ENCODE assay signal across 8 cellular contexts in genomic region chr6:52574709-52575489, GRCh38. TPM values are rescaled to one million over a fixed set of nuclear protein-coding genes. Genes with fewer than 3 reads are reported as not detected.
DNase-seq lines count a peak whose midpoint lies in the region; ATAC-seq and TF ChIP-seq lines count a peak whose summit lies in the region.

No MANE protein-coding gene starts in this region.

- TF ChIP-seq POLR2A in erythroblast (IDR thresholded peaks at IDR 0.05; ENCODE audit: low read length) = no peak
- TF ChIP-seq POLR2A in sigmoid colon (IDR thresholded peaks at IDR 0.05) = no peak

- no peaks in the 10 kb centered on the region for H3K9me3 Mint-ChIP-seq in CD8-positive, alpha-beta T cell
- no peaks in the 10 kb centered on the region for H3K9me3 Mint-ChIP-seq in IgD-negative memory B cell
- H3K9me3 Mint-ChIP-seq in activated CD4-positive, alpha-beta memory T cell treated with anti-CD3 and anti-CD28 coated beads, Interleukin-2, amount 10 ng/mL, durations not matched to agents 7 days and 5 days = no peaks in the 10 kb centered on the region

- peak overlapping the region; percentile 87 for H3K4me3 Mint-ChIP-seq in CD8-positive, alpha-beta T cell
- H3K4me3 Mint-ChIP-seq in IgD-negative memory B cell = peak overlapping the region; percentile 84 to 99 (median 91)
- peak overlapping the region; percentile 64 for H3K4me3 Mint-ChIP-seq in activated CD4-positive, alpha-beta memory T cell treated with anti-CD3 and anti-CD28 coated beads, Interleukin-2, amount 10 ng/mL, durations not matched to agents 7 days and 5 days

- H3K36me3 ChIP-seq in CD8-positive, alpha-beta T cell (ENCODE audit: insufficient read depth, low read length) = no peaks in the 10 kb centered on the region
- H3K36me3 ChIP-seq in sigmoid colon = no peaks in the 10 kb centered on the region

- peaks cover 44% of the 10 kb centered on the region for H3K4me1 ChIP-seq in CD8-positive, alpha-beta T cell (ENCODE audit: insufficient read depth, low read length)
- peaks cover 0 to 72% (median 63%) of the 10 kb centered on the region in 4 donors for H3K4me1 ChIP-seq in sigmoid colon

- no peak for TF ChIP-seq EP300 in sigmoid colon (IDR thresholded peaks at IDR 0.05)

- H3K36me3 Mint-ChIP-seq in CD8-positive, alpha-beta T cell = peaks cover 4% of the 10 kb centered on the region
- peaks cover 2% of the 10 kb centered on the region for H3K36me3 Mint-ChIP-seq in IgD-negative memory B cell
- no peaks in the 10 kb centered on the region for H3K36me3 Mint-ChIP-seq in activated CD4-positive, alpha-beta memory T cell treated with anti-CD3 and anti-CD28 coated beads, Interleukin-2, amount 10 ng/mL, durations not matched to agents 7 days and 5 days (ENCODE audit: low read depth)

- H3K27me3 ChIP-seq in CD8-positive, alpha-beta T cell (ENCODE audit: insufficient read depth, low read length) = no peaks in the 10 kb centered on the region
- H3K27me3 ChIP-seq in sigmoid colon = no peaks in the 10 kb centered on the region

- peaks cover 57% of the 10 kb centered on the region for H3K4me1 Mint-ChIP-seq in CD8-positive, alpha-beta T cell (ENCODE audit: low read depth)
- peaks cover 44 to 59% (median 54%) of the 10 kb centered on the region in 3 donors for H3K4me1 Mint-ChIP-seq in IgD-negative memory B cell
- peaks cover 40% of the 10 kb centered on the region for H3K4me1 Mint-ChIP-seq in activated CD4-positive, alpha-beta memory T cell treated with anti-CD3 and anti-CD28 coated beads, Interleukin-2, amount 10 ng/mL, durations not matched to agents 7 days and 5 days

- no peaks in the 10 kb centered on the region for H3K9me3 ChIP-seq in CD8-positive, alpha-beta T cell (ENCODE audit: low read length)
- no peaks in the 10 kb centered on the region for H3K9me3 ChIP-seq in sigmoid colon

- H3K27ac ChIP-seq in CD8-positive, alpha-beta T cell (ENCODE audit: low read depth, low read length) = peak overlapping the region; percentile 26
- H3K27ac ChIP-seq in sigmoid colon = peak overlapping the region; percentile 94 to 98 (median 97)

- DNase-seq in CD8-positive, alpha-beta T cell = peak; percentile 22 to 78 (median 59)
- peak; percentile 78 for DNase-seq in activated CD4-positive, alpha-beta memory T cell treated with anti-CD3 and anti-CD28 coated beads, Interleukin-2, amount 10 ng/mL, durations not matched to agents 7 days and 5 days
- DNase-seq in erythroblast (lab: John Stamatoyannopoulos, UW) (peak; percentile 69 to 75), sigmoid colon (peak; percentile 73), amygdala (lab: John Stamatoyannopoulos, UW) (no peak), NCI-H1048 (lab: John Stamatoyannopoulos, UW) (no peak)

- intact Hi-C loops in CD8-positive, alpha-beta T cell (cut with DNase I, micrococcal nuclease) = loop anchor here (5.0 to 10.0 kb wide), 5 partner anchors 87 to 1080 kb away; partner anchors contain the start of genes GCLC (in 2 of the 2) and GSTA4 (in 2 of the 2)
- intact Hi-C loops in sigmoid colon (cut with DNase I) = loop anchor here (5.0 to 10.0 kb wide), 3 partner anchors 33 to 290 kb away; partner anchors contain the start of gene MCM3

- peak overlapping the region; percentile 19 for H3K4me3 ChIP-seq in CD8-positive, alpha-beta T cell (ENCODE audit: low read depth, low read length)
- H3K4me3 ChIP-seq in sigmoid colon = peak overlapping the region; percentile 63 to 91 (median 77)

- 29 to 31% methylated on average over 13 of the region's 13 CpGs for WGBS in sigmoid colon, 2 donors

- H3K27ac Mint-ChIP-seq in CD8-positive, alpha-beta T cell = peak overlapping the region; percentile 87
- peak overlapping the region; percentile 73 to 97 (median 93) for H3K27ac Mint-ChIP-seq in IgD-negative memory B cell
- peak overlapping the region; percentile 68 for H3K27ac Mint-ChIP-seq in activated CD4-positive, alpha-beta memory T cell treated with anti-CD3 and anti-CD28 coated beads, Interleukin-2, amount 10 ng/mL, durations not matched to agents 7 days and 5 days

- CTCF ChIA-PET in CD8-positive, alpha-beta T cell (lab: Charles Lee) = interaction anchor here (0.6 to 2.7 kb wide), 5 partner anchors 9 to 290 kb away, joined by 3 to 10 read pairs (median 3); partner anchors contain the start of gene MCM3
- CTCF ChIA-PET in activated CD4-positive, alpha-beta memory T cell treated with anti-CD3 and anti-CD28 coated beads, Interleukin-2, amount 10 ng/mL, durations not matched to agents 7 days and 5 days (lab: Charles Lee) = interaction anchor here (0.6 to 1.7 kb wide), 11 partner anchors 19 to 422 kb away, joined by 3 to 6 read pairs (median 3); no protein-coding TSS in a partner anchor

- POLR2A ChIA-PET in CD8-positive, alpha-beta T cell (lab: Charles Lee) = interaction anchor here (0.6 to 1.6 kb wide), 4 partner anchors 17 to 290 kb away, joined by 3 read pairs; partner anchors contain the start of gene MCM3
- POLR2A ChIA-PET in activated CD4-positive, alpha-beta memory T cell treated with anti-CD3 and anti-CD28 coated beads, Interleukin-2, amount 10 ng/mL, durations not matched to agents 7 days and 5 days (lab: Charles Lee) = interaction anchor here (1.1 to 2.8 kb wide), 7 partner anchors 8 to 290 kb away, joined by 3 to 9 read pairs (median 5); partner anchors contain the start of genes EFHC1, MCM3 and PAQR8

- TF ChIP-seq CTCF in CD8-positive, alpha-beta T cell (IDR thresholded peaks at IDR 0.05) = no peak
- no peak for TF ChIP-seq CTCF in sigmoid colon (IDR thresholded peaks at IDR 0.05)

- ATAC-seq in CD8-positive, alpha-beta T cell = peak; percentile 55
- ATAC-seq in GM21528 (IDR thresholded peaks at IDR 0.05; ENCODE audit: low FRiP score, unreplicated experiment) = peak; percentile 52

- H3K27me3 Mint-ChIP-seq in CD8-positive, alpha-beta T cell (ENCODE audit: low read depth) = no peaks in the 10 kb centered on the region
- no peaks in the 10 kb centered on the region for H3K27me3 Mint-ChIP-seq in IgD-negative memory B cell
- H3K27me3 Mint-ChIP-seq in activated CD4-positive, alpha-beta memory T cell treated with anti-CD3 and anti-CD28 coated beads, Interleukin-2, amount 10 ng/mL, durations not matched to agents 7 days and 5 days = peaks cover 8% of the 10 kb centered on the region

RNA-seq across cellular contexts. Expression of gene TRAM2, which starts 2.0 kb away (rescaled TPM):
- total RNA-seq in CD8-positive, alpha-beta T cell = 1 to 10 TPM; 4.6 to 4.9 TPM
- polyA plus RNA-seq in IgD-negative memory B cell (7.5 TPM), sigmoid colon (10 to 100 TPM in 1 of 3 donors, 1 to 10 TPM in 2; 1.8 to 13.3 (median 3.6) TPM)
- total RNA-seq in activated CD4-positive, alpha-beta memory T cell treated with anti-CD3 and anti-CD28 coated beads, Interleukin-2, amount 10 ng/mL, durations not matched to agents 7 days and 5 days = 1 to 10 TPM; 5.7 to 6.5 TPM
- total RNA-seq in sigmoid colon = 10 to 100 TPM in 3 of 4 donors, 1 to 10 TPM in 1; 9.6 to 15.0 (median 12.4) TPM

Comparison
In these comparisons a context has a peak if more than half of its experiments do, and no peak if none do; other contexts are left out.
1. DNase-seq: peak in CD8-positive, alpha-beta T cell (7 of 7), activated CD4-positive, alpha-beta memory T cell treated with anti-CD3 and anti-CD28 coated beads, Interleukin-2, amount 10 ng/mL, durations not matched to agents 7 days and 5 days (single experiment), erythroblast (2 of 2) and sigmoid colon (single experiment); none in amygdala (0 of 56) and NCI-H1048 (single experiment).
2. Peak in every context shown above with its lines, with median percentiles within 50 percentile points of each other: H3K27ac Mint-ChIP-seq and H3K4me3 Mint-ChIP-seq.